Comparison of ENCODE assay signal across 17 cellular contexts in genomic region chr3:13006216-13006990, GRCh38.
A peak's percentile ranks its signal among the peaks of the same experiment; 100 is the strongest.
DNase-seq lines count a peak whose midpoint lies in the region; ATAC-seq lines count a peak whose summit lies in the region.
"Had no signal": no experiment of that assay in that cellular context is flagged by ENCODE, and none has a peak within 500 bp of the region (broad histone marks: within the 10 kb centered on the region; RNA-seq: fewer than 3 reads in every experiment).

No MANE protein-coding gene starts in this region.

- DNase-seq in Right ventricle myocardium superior (peak; percentile 21), left ventricle myocardium superior (no peak), T-helper 17 cell (no peak), immature natural killer cell (no peak), globus pallidus (ENCODE audit: low spot score) (no peak), head of caudate nucleus (no peak)
- DNase-seq in activated effector memory CD4-positive, alpha-beta T cell treated with Interleukin-2 at 50 U/mL for 16 hours, result no peak
- DNase-seq: activated T-cell treated with anti-CD3 and anti-CD28 coated beads, Interleukin-2, amount 50 U/mL, for 48 hours; Caco-2; foreskin keratinocyte; NCI-H345; stimulated activated CD4-positive, alpha-beta T cell treated with anti-CD3 and anti-CD28 coated beads, Interleukin-12 subunit alpha, Interleukin-12 subunit beta, amount 100 ng/mL, for 4 hours; thyroid gland had no signal

- peaks cover 70% of the 10 kb centered on the region for H3K4me1 Mint-ChIP-seq in T-helper 17 cell
- H3K4me1 Mint-ChIP-seq in immature natural killer cell, result peaks cover 96 to 98% of the 10 kb centered on the region in 2 donors
- peaks cover 100% of the 10 kb centered on the region for H3K4me1 Mint-ChIP-seq in stimulated activated memory B cell treated with anti-CD40 and anti-IgM and Interleukin-4, amounts not matched to agents 10 μg/mL and 1 μg/mL and 100 μg/mL, for 72 hours

- H3K4me3 Mint-ChIP-seq in T-helper 17 cell, result peak overlapping the region; percentile 47
- H3K4me3 Mint-ChIP-seq in immature natural killer cell, result peak overlapping the region; percentile 72 to 80 (median 79)
- peak overlapping the region; percentile 21 for H3K4me3 Mint-ChIP-seq in stimulated activated memory B cell treated with anti-CD40 and anti-IgM and Interleukin-4, amounts not matched to agents 10 μg/mL and 1 μg/mL and 100 μg/mL, for 72 hours
- H3K4me3 Mint-ChIP-seq: mesothelial cell of epicardium had no signal

- ATAC-seq in Right ventricle myocardium superior (ENCODE audit: poor library complexity) (no peak), left ventricle myocardium superior (no peak), T-helper 17 cell (no peak)
- no peak for ATAC-seq in stimulated activated memory B cell treated with anti-CD40 and anti-IgM and Interleukin-4, amounts not matched to agents 10 μg/mL and 1 μg/mL and 100 μg/mL, for 72 hours
- ATAC-seq: foreskin keratinocyte had no signal

- intact Hi-C loops in Right ventricle myocardium superior (cut with DNase I), result no loop called here
- intact Hi-C loops in left ventricle myocardium superior (cut with micrococcal nuclease), result no loop called here
- intact Hi-C loops in head of caudate nucleus (cut with DNase I), result no loop called here

- no peaks in the 10 kb centered on the region for H3K9me3 Mint-ChIP-seq in immature natural killer cell
- H3K9me3 Mint-ChIP-seq in stimulated activated memory B cell treated with anti-CD40 and anti-IgM and Interleukin-4, amounts not matched to agents 10 μg/mL and 1 μg/mL and 100 μg/mL, for 72 hours, result no peaks in the 10 kb centered on the region
- H3K9me3 Mint-ChIP-seq: mesothelial cell of epicardium had no signal

- H3K27ac Mint-ChIP-seq in T-helper 17 cell (peak overlapping the region; percentile 66), immature natural killer cell (peak overlapping the region; percentile 96 to 100 (median 99))
- peak overlapping the region; percentile 90 for H3K27ac Mint-ChIP-seq in stimulated activated memory B cell treated with anti-CD40 and anti-IgM and Interleukin-4, amounts not matched to agents 10 μg/mL and 1 μg/mL and 100 μg/mL, for 72 hours
- H3K27ac Mint-ChIP-seq: mesothelial cell of epicardium had no signal

- H3K9me3 ChIP-seq in T-helper 17 cell (ENCODE audit: control insufficient read depth, low read length, poor library complexity, severe bottlenecking), result no peaks in the 10 kb centered on the region
- H3K9me3 ChIP-seq: adrenal gland, breast epithelium, Caco-2, thyroid gland had no signal

- H3K27me3 Mint-ChIP-seq in T-helper 17 cell (no peaks in the 10 kb centered on the region), immature natural killer cell (ENCODE audit: low read depth in 3 of 3) (peaks cover 8 to 18% (median 12%) of the 10 kb centered on the region in 3 donors)
- H3K27me3 Mint-ChIP-seq in stimulated activated memory B cell treated with anti-CD40 and anti-IgM and Interleukin-4, amounts not matched to agents 10 μg/mL and 1 μg/mL and 100 μg/mL, for 72 hours, result no peaks in the 10 kb centered on the region

- peaks cover 3% of the 10 kb centered on the region for H3K36me3 Mint-ChIP-seq in T-helper 17 cell (ENCODE audit: low read depth)
- H3K36me3 Mint-ChIP-seq in immature natural killer cell, result peaks cover 3 to 12% (median 7%) of the 10 kb centered on the region in 3 donors
- peaks cover 22% of the 10 kb centered on the region for H3K36me3 Mint-ChIP-seq in stimulated activated memory B cell treated with anti-CD40 and anti-IgM and Interleukin-4, amounts not matched to agents 10 μg/mL and 1 μg/mL and 100 μg/mL, for 72 hours
- H3K36me3 Mint-ChIP-seq: mesothelial cell of epicardium had no signal

Comparison
In these comparisons a context has a peak if more than half of its experiments do, and no peak if none do; other contexts are left out.
1. H3K4me3 Mint-ChIP-seq: peak in every context shown above with its lines; median percentile 79 in immature natural killer cell; 47 in T-helper 17 cell; 21 in stimulated activated memory B cell treated with anti-CD40 and anti-IgM and Interleukin-4, amounts not matched to agents 10 μg/mL and 1 μg/mL and 100 μg/mL, for 72 hours.